22 cellular contexts compared by ENCODE assay signal in the genomic region with DNA sequence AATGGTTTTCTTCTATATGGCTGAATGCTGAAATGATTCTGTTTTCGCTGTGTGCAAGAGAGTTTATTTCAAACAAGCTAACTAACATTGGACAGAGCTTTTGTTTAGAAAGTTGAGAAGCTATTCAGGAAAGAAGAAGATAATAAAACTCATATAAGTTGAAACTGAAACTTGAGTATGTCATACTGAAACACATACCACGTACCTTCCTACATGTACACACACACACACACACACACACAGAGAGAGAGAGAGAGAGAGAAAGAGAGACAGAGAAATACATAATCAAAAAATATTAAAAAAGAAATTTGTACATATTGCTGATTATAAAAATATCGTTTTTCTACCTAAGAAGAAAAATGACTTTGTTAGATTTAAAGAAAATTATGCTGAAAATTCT.
DNase-seq lines count a peak whose midpoint lies in the region; ATAC-seq and TF ChIP-seq lines count a peak whose summit lies in the region.
"Had no signal": no experiment of that assay in that cellular context is flagged by ENCODE, and none has a peak within 500 bp of the region (broad histone marks: within the 10 kb centered on the region; RNA-seq: fewer than 3 reads in every experiment).

No MANE protein-coding gene starts in this region.

- H3K9me3 ChIP-seq in transverse colon, result no peaks in the 10 kb centered on the region
- H3K9me3 ChIP-seq: esophagus squamous epithelium, HAP-1 had no signal

- H3K4me1 ChIP-seq in transverse colon, result no peaks in the 10 kb centered on the region
- H3K4me1 ChIP-seq: esophagus squamous epithelium, HAP-1, heart right ventricle had no signal

- H3K27ac ChIP-seq in transverse colon, result no peak overlapping the region
- H3K27ac ChIP-seq: coronary artery, esophagus squamous epithelium, heart right ventricle had no signal

- H3K4me1 Mint-ChIP-seq in stimulated activated naive B cell treated with anti-CD40 and anti-IgM and Interleukin-4, amounts not matched to agents 10 μg/mL and 1 μg/mL and 100 μg/mL, for 72 hours, result no peaks in the 10 kb centered on the region

- no peaks in the 10 kb centered on the region for H3K27me3 ChIP-seq in transverse colon
- H3K27me3 ChIP-seq: esophagus squamous epithelium, heart right ventricle had no signal

- intact Hi-C loops in transverse colon (cut with DNase I; ENCODE audit: low total_unique reads), result no loop called here

- H3K4me3 ChIP-seq in transverse colon, result no peak overlapping the region
- H3K4me3 ChIP-seq: coronary artery, esophagus squamous epithelium, HAP-1, heart right ventricle had no signal

- TF ChIP-seq POLR2A in transverse colon (IDR thresholded peaks at IDR 0.05), result no peak

- in situ Hi-C loops in GM13976 (cut with MboI; ENCODE audit: low sequenced_read_pairs, unreplicated experiment), result no loop called here
- in situ Hi-C loops in transverse colon (cut with MboI; ENCODE audit: low pct_ligation_motif_present in 1 of 4, low pct_unique_long_range_greater_than_20kb in 1 of 4, low sequenced_read_pairs in 3 of 4), result no loop called here

- no peak for TF ChIP-seq EP300 in transverse colon (IDR thresholded peaks at IDR 0.05; ENCODE audit: low read depth)

- H3K36me3 Mint-ChIP-seq in stimulated activated naive B cell treated with anti-CD40 and anti-IgM and Interleukin-4, amounts not matched to agents 10 μg/mL and 1 μg/mL and 100 μg/mL, for 72 hours, result no peaks in the 10 kb centered on the region

- H3K36me3 ChIP-seq in transverse colon, result no peaks in the 10 kb centered on the region
- H3K36me3 ChIP-seq: esophagus squamous epithelium, HAP-1, heart right ventricle had no signal

- WGBS in transverse colon (ENCODE audit: low coverage in 1 of 2), 2 donors, result 50 to 58% methylated on average over 3 of the region's 3 CpGs

- H3K4me3 Mint-ChIP-seq in stimulated activated naive B cell treated with anti-CD40 and anti-IgM and Interleukin-4, amounts not matched to agents 10 μg/mL and 1 μg/mL and 100 μg/mL, for 72 hours, result no peak overlapping the region
- H3K4me3 Mint-ChIP-seq: activated T-cell treated with anti-CD3 and anti-CD28 coated beads, Interleukin-2, amount 50 U/mL, for 24 hours had no signal

- DNase-seq in GM13976 (ENCODE audit: low spot score), result peak; percentile 6
- no peak for DNase-seq in transverse colon
- DNase-seq in HEK293T (ENCODE audit: extremely low spot score), result no peak
- no peak for DNase-seq in stimulated activated naive B cell treated with anti-CD40 and anti-IgM and Interleukin-4, amounts not matched to agents 10 μg/mL and 1 μg/mL and 100 μg/mL, for 72 hours
- DNase-seq: ACHN; activated CD4-positive, alpha-beta T cell treated with anti-CD3 and anti-CD28 coated beads for 48 hours; activated T-cell treated with anti-CD3 and anti-CD28 coated beads, Interleukin-2, amount 50 U/mL, for 24 hours; amniotic stem cell; esophagus squamous epithelium; heart right ventricle; left colon; NCI-H2107; posterior cingulate gyrus; SHP77; substantia nigra; T1000 had no signal

- CTCF ChIA-PET in HEK293T (lab: Yijun Ruan, JAX), result no interaction called here

- H3K27me3 Mint-ChIP-seq in stimulated activated naive B cell treated with anti-CD40 and anti-IgM and Interleukin-4, amounts not matched to agents 10 μg/mL and 1 μg/mL and 100 μg/mL, for 72 hours, result no peaks in the 10 kb centered on the region
- H3K27me3 Mint-ChIP-seq: activated T-cell treated with anti-CD3 and anti-CD28 coated beads, Interleukin-2, amount 50 U/mL, for 24 hours had no signal

- H3K27ac Mint-ChIP-seq in stimulated activated naive B cell treated with anti-CD40 and anti-IgM and Interleukin-4, amounts not matched to agents 10 μg/mL and 1 μg/mL and 100 μg/mL, for 72 hours, result no peak overlapping the region
- H3K27ac Mint-ChIP-seq: activated T-cell treated with anti-CD3 and anti-CD28 coated beads, Interleukin-2, amount 50 U/mL, for 24 hours had no signal

- peaks cover 0 to 12% of the 10 kb centered on the region in 2 donors for H3K9me3 Mint-ChIP-seq in stimulated activated naive B cell treated with anti-CD40 and anti-IgM and Interleukin-4, amounts not matched to agents 10 μg/mL and 1 μg/mL and 100 μg/mL, for 72 hours

- ATAC-seq in GM19351 (IDR thresholded peaks at IDR 0.05; ENCODE audit: unreplicated experiment), result peak; percentile 95
- peak; percentile 95 for ATAC-seq in HG02885 (IDR thresholded peaks at IDR 0.05; ENCODE audit: poor library complexity, unreplicated experiment)
- ATAC-seq in HG03520 (IDR thresholded peaks at IDR 0.05; ENCODE audit: unreplicated experiment), result peak; percentile 90
- ATAC-seq in stimulated activated naive B cell treated with anti-CD40 and anti-IgM and Interleukin-4, amounts not matched to agents 10 μg/mL and 1 μg/mL and 100 μg/mL, for 72 hours (replicated peaks), result no peak
- no peak for ATAC-seq in GM21825 (IDR thresholded peaks at IDR 0.05; ENCODE audit: unreplicated experiment)
- ATAC-seq: heart right ventricle, left colon had no signal

- POLR2A ChIA-PET in HEK293T (lab: Yijun Ruan, JAX), result no interaction called here

- TF ChIP-seq CTCF in GM13976 (IDR thresholded peaks at IDR 0.05; ENCODE audit: borderline replicate concordance, control extremely low read depth, extremely low read depth, insufficient read depth, missing control alignments) (no peak), transverse colon (IDR thresholded peaks at IDR 0.05) (no peak)

TF ChIP-seq in HEK293T, 16 proteins besides CTCF, POLR2A, EP300 and RAD21:
- TF ChIP-seq FOXM1 (IDR thresholded peaks at IDR 0.05; ENCODE audit: borderline replicate concordance) (no peak), ELF4 (IDR thresholded peaks at IDR 0.05) (no peak), SUZ12 (IDR thresholded peaks at IDR 0.05) (no peak), HDGF (IDR thresholded peaks at IDR 0.05; ENCODE audit: borderline replicate concordance) (no peak), CTBP1 (IDR thresholded peaks at IDR 0.05; ENCODE audit: borderline replicate concordance) (no peak), ARNT (IDR thresholded peaks at IDR 0.05) (no peak), FOXK2 (IDR thresholded peaks at IDR 0.05) (no peak), SP1 (IDR thresholded peaks at IDR 0.05) (no peak), FOXA1 (IDR thresholded peaks at IDR 0.05) (no peak), TARDBP (IDR thresholded peaks at IDR 0.05) (no peak), NFRKB (IDR thresholded peaks at IDR 0.05) (no peak), LEF1 (IDR thresholded peaks at IDR 0.05; ENCODE audit: borderline replicate concordance) (no peak), ZNF384 (IDR thresholded peaks at IDR 0.05) (no peak), BHLHE40 (IDR thresholded peaks at IDR 0.05; ENCODE audit: borderline replicate concordance) (no peak), L3MBTL2 (conservative IDR thresholded peaks at IDR 0.05) (no peak)
- TF ChIP-seq, protein P1, sequence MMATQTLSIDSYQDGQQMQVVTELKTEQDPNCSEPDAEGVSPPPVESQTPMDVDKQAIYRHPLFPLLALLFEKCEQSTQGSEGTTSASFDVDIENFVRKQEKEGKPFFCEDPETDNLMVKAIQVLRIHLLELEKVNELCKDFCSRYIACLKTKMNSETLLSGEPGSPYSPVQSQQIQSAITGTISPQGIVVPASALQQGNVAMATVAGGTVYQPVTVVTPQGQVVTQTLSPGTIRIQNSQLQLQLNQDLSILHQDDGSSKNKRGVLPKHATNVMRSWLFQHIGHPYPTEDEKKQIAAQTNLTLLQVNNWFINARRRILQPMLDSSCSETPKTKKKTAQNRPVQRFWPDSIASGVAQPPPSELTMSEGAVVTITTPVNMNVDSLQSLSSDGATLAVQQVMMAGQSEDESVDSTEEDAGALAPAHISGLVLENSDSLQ (IDR thresholded peaks at IDR 0.05), result no peak

Comparison
In these comparisons a context has a peak if more than half of its experiments do, and no peak if none do; other contexts are left out.
1. ATAC-seq: peak in GM19351 (single experiment), HG02885 (single experiment) and HG03520 (single experiment); none in stimulated activated naive B cell treated with anti-CD40 and anti-IgM and Interleukin-4, amounts not matched to agents 10 μg/mL and 1 μg/mL and 100 μg/mL, for 72 hours (0 of 2) and GM21825 (single experiment).